ENCODE assay signal across 8 cellular contexts in genomic region chr3:53255775-53256703, GRCh38. TPM values are rescaled to one million over a fixed set of nuclear protein-coding genes. Genes with fewer than 3 reads are reported as not detected.
DNase-seq lines count a peak whose midpoint lies in the region; ATAC-seq and TF ChIP-seq lines count a peak whose summit lies in the region.

A gene with protein sequence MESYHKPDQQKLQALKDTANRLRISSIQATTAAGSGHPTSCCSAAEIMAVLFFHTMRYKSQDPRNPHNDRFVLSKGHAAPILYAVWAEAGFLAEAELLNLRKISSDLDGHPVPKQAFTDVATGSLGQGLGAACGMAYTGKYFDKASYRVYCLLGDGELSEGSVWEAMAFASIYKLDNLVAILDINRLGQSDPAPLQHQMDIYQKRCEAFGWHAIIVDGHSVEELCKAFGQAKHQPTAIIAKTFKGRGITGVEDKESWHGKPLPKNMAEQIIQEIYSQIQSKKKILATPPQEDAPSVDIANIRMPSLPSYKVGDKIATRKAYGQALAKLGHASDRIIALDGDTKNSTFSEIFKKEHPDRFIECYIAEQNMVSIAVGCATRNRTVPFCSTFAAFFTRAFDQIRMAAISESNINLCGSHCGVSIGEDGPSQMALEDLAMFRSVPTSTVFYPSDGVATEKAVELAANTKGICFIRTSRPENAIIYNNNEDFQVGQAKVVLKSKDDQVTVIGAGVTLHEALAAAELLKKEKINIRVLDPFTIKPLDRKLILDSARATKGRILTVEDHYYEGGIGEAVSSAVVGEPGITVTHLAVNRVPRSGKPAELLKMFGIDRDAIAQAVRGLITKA (minus strand): TSS chr3:53256022. CDS start chr3:53255942, 80 bp downstream.

- H3K4me3 ChIP-seq in neural cell (ENCODE audit: low read length): peak within 1 kb of the TSS; percentile 73

- H3K9me2 ChIP-seq in neural cell (ENCODE audit: insufficient read depth, low read length): no peaks in the 10 kb centered on the region

- H3K79me2 ChIP-seq in neural cell (replicated peaks; ENCODE audit: insufficient read depth, low read length): peaks cover 39% of the 10 kb centered on the region

- peak; percentile 35 for DNase-seq in DMS 273 treated with DMSO at 0.1 percent for 48 hours (lab: John Stamatoyannopoulos, UW)
- DNase-seq in HuH-7.5 (ENCODE audit: low spot score): peak; percentile 70
- DNase-seq in SHP77 (lab: John Stamatoyannopoulos, UW): peak; percentile 64 to 74
- DNase-seq in activated effector memory CD4-positive, alpha-beta T cell treated with Interleukin-2 at 50 U/mL for 16 hours: peak; percentile 76
- peak; percentile 76 for DNase-seq in fibroblast of the conjunctiva (ENCODE audit: low read depth)
- peak; percentile 69 to 81 for DNase-seq in stimulated activated naive CD8-positive, alpha-beta T cell treated with anti-CD3 and anti-CD28 coated beads, Interleukin-15, amount 100 ng/mL, for 72 hours

- no peak for TF ChIP-seq CTCF in neural cell (IDR thresholded peaks at IDR 0.05; ENCODE audit: poor library complexity, severe bottlenecking)

- H3K27me3 ChIP-seq in neural cell (ENCODE audit: insufficient read depth, low read depth, low read length): no peaks in the 10 kb centered on the region

- H2AFZ ChIP-seq in neural cell (ENCODE audit: low read depth, low read length): no peak within 1 kb of the TSS

- H3K36me3 ChIP-seq in neural cell (ENCODE audit: insufficient read depth, low read length): no peaks in the 10 kb centered on the region

- H3K9me3 ChIP-seq in neural cell (ENCODE audit: low read length): no peaks in the 10 kb centered on the region

- ATAC-seq in GM21515 (IDR thresholded peaks at IDR 0.05; ENCODE audit: unreplicated experiment): peak; percentile 41
- peak; percentile 79 for ATAC-seq in stimulated activated naive CD8-positive, alpha-beta T cell treated with anti-CD3 and anti-CD28 coated beads, Interleukin-15, amount 100 ng/mL, for 72 hours

- peak within 1 kb of the TSS; percentile 93 to 97 for H3K4me3 Mint-ChIP-seq in stimulated activated naive CD8-positive, alpha-beta T cell treated with anti-CD3 and anti-CD28 coated beads, Interleukin-15, amount 100 ng/mL, for 72 hours

- peaks cover 40% of the 10 kb centered on the region for H3K4me1 Mint-ChIP-seq in stimulated activated naive CD8-positive, alpha-beta T cell treated with anti-CD3 and anti-CD28 coated beads, Interleukin-15, amount 100 ng/mL, for 72 hours

- H3K4me2 ChIP-seq in neural cell (ENCODE audit: low read length): peak within 1 kb of the TSS; percentile 80

- H3K9me3 Mint-ChIP-seq in stimulated activated naive CD8-positive, alpha-beta T cell treated with anti-CD3 and anti-CD28 coated beads, Interleukin-15, amount 100 ng/mL, for 72 hours: no peaks in the 10 kb centered on the region

- peak within 1 kb of the TSS; percentile 80 for H3K27ac ChIP-seq in neural cell (ENCODE audit: low read length)

- no peak for TF ChIP-seq EP300 in neural cell (conservative IDR thresholded peaks at IDR 0.05; ENCODE audit: poor library complexity, severe bottlenecking)

- no peak for TF ChIP-seq RAD21 in neural cell (conservative IDR thresholded peaks at IDR 0.05)

- peak within 1 kb of the TSS; percentile 94 to 98 for H3K27ac Mint-ChIP-seq in stimulated activated naive CD8-positive, alpha-beta T cell treated with anti-CD3 and anti-CD28 coated beads, Interleukin-15, amount 100 ng/mL, for 72 hours

- peak within 1 kb of the TSS; percentile 79 for H3K9ac ChIP-seq in neural cell (ENCODE audit: low read length)

- H3F3A ChIP-seq in neural cell (ENCODE audit: insufficient read depth, low read length, poor library complexity, severe bottlenecking): no peaks in the 10 kb centered on the region

- no peaks in the 10 kb centered on the region for H3K27me3 Mint-ChIP-seq in stimulated activated naive CD8-positive, alpha-beta T cell treated with anti-CD3 and anti-CD28 coated beads, Interleukin-15, amount 100 ng/mL, for 72 hours

- H4K20me1 ChIP-seq in neural cell (ENCODE audit: insufficient read depth): no peaks in the 10 kb centered on the region

TF ChIP-seq in neural cell, 6 proteins besides CTCF, POLR2A, EP300 and RAD21:
- peak; percentile 47 for TF ChIP-seq MXI1 (conservative IDR thresholded peaks at IDR 0.05; ENCODE audit: poor library complexity, severe bottlenecking)
- peak; percentile 84 for TF ChIP-seq POLR2AphosphoS5 (IDR thresholded peaks at IDR 0.05)
- TF ChIP-seq, protein P1, sequence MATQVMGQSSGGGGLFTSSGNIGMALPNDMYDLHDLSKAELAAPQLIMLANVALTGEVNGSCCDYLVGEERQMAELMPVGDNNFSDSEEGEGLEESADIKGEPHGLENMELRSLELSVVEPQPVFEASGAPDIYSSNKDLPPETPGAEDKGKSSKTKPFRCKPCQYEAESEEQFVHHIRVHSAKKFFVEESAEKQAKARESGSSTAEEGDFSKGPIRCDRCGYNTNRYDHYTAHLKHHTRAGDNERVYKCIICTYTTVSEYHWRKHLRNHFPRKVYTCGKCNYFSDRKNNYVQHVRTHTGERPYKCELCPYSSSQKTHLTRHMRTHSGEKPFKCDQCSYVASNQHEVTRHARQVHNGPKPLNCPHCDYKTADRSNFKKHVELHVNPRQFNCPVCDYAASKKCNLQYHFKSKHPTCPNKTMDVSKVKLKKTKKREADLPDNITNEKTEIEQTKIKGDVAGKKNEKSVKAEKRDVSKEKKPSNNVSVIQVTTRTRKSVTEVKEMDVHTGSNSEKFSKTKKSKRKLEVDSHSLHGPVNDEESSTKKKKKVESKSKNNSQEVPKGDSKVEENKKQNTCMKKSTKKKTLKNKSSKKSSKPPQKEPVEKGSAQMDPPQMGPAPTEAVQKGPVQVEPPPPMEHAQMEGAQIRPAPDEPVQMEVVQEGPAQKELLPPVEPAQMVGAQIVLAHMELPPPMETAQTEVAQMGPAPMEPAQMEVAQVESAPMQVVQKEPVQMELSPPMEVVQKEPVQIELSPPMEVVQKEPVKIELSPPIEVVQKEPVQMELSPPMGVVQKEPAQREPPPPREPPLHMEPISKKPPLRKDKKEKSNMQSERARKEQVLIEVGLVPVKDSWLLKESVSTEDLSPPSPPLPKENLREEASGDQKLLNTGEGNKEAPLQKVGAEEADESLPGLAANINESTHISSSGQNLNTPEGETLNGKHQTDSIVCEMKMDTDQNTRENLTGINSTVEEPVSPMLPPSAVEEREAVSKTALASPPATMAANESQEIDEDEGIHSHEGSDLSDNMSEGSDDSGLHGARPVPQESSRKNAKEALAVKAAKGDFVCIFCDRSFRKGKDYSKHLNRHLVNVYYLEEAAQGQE (IDR thresholded peaks at IDR 0.05; ENCODE audit: borderline replicate concordance): no peak
- no peak for TF ChIP-seq TAF1 (IDR thresholded peaks at IDR 0.05; ENCODE audit: low read depth)

RNA-seq across cellular contexts. Expression of the gene that starts here (rescaled TPM):
- polyA plus RNA-seq in neural cell: 194 and 246 TPM in 2 replicates
- polyA minus RNA-seq in neural cell: 150 and 173 TPM in 2 replicates

Comparison
In these comparisons a context has a peak if more than half of its experiments do, and no peak if none do; other contexts are left out.
1. Peak in every context shown above with its lines: DNase-seq, ATAC-seq, H3K4me3 ChIP-seq and H3K27ac ChIP-seq.